ENCODE assay signal across 8 cellular contexts in genomic region chr11:134360050-134360835, GRCh38. TPM values are rescaled to one million over a fixed set of nuclear protein-coding genes. Genes with fewer than 3 reads are reported as not detected.
A peak's percentile ranks its signal among the peaks of the same experiment; 100 is the strongest.
DNase-seq lines count a peak whose midpoint lies in the region; ATAC-seq and TF ChIP-seq lines count a peak whose summit lies in the region.

No MANE protein-coding gene starts in this region.

- peak; percentile 75 for ATAC-seq in GM19455 (IDR thresholded peaks at IDR 0.05; ENCODE audit: unreplicated experiment)

- H3K9me3 ChIP-seq in BLaER1 treated with 17β-estradiol and CSF1 and Interleukin-3, amounts not matched to agents 10 nM and 100 nM (replicated peaks in 1 of 11), result no peaks in the 10 kb centered on the region
- H3K9me3 ChIP-seq in SJCRH30 (replicated peaks) (no peaks in the 10 kb centered on the region), ovary (no peaks in the 10 kb centered on the region), tibial artery (no peaks in the 10 kb centered on the region)

- intact Hi-C loops in ovary (cut with DNase I) (no loop called here), tibial artery (cut with DNase I; ENCODE audit: low total_unique reads) (no loop called here)

- TF ChIP-seq EP300 in ovary (IDR thresholded peaks at IDR 0.05), result no peak

- H4K20me1 ChIP-seq in BLaER1 treated with 17β-estradiol and CSF1 and Interleukin-3, amounts not matched to agents 10 nM and 100 nM, result peaks cover 0 to 60% (median 23%) of the 10 kb centered on the region in 11 experiments; a peak in 16 of 22 replicates

- no peak overlapping the region for H3K4me3 ChIP-seq in BLaER1 treated with 17β-estradiol and CSF1 and Interleukin-3, amounts not matched to agents 10 nM and 100 nM
- H3K4me3 ChIP-seq in SJCRH30 (no peak overlapping the region), ovary (no peak overlapping the region), tibial artery (no peak overlapping the region)

- H3K27ac ChIP-seq in BLaER1 treated with 17β-estradiol and CSF1 and Interleukin-3, amounts not matched to agents 10 nM and 100 nM, result no peak overlapping the region
- no peak overlapping the region for H3K27ac ChIP-seq in SJCRH30
- no peak overlapping the region for H3K27ac ChIP-seq in ovary
- no peak overlapping the region for H3K27ac ChIP-seq in tibial artery

- H3K9ac ChIP-seq in BLaER1 treated with 17β-estradiol and CSF1 and Interleukin-3, amounts not matched to agents 10 nM and 100 nM, result no peak overlapping the region

- 25 to 29% (median 28%) methylated on average over 30 of the region's 30 CpGs for WGBS in ovary, 3 donors

- H3K4me1 ChIP-seq in BLaER1 treated with 17β-estradiol and CSF1 and Interleukin-3, amounts not matched to agents 10 nM and 100 nM, result peaks cover 5 to 50% (median 37%) of the 10 kb centered on the region in 10 experiments
- no peaks in the 10 kb centered on the region for H3K4me1 ChIP-seq in SJCRH30
- no peaks in the 10 kb centered on the region for H3K4me1 ChIP-seq in ovary (ENCODE audit: insufficient read depth)
- no peaks in the 10 kb centered on the region for H3K4me1 ChIP-seq in tibial artery

- H3K27me3 ChIP-seq in BLaER1 treated with 17β-estradiol and CSF1 and Interleukin-3, amounts not matched to agents 10 nM and 100 nM, result peaks cover 0 to 38% (median 15%) of the 10 kb centered on the region in 11 experiments; a peak in 15 of 22 replicates
- peaks cover 11% of the 10 kb centered on the region for H3K27me3 ChIP-seq in SJCRH30
- H3K27me3 ChIP-seq in ovary, result no peaks in the 10 kb centered on the region
- peaks cover 0 to 7% of the 10 kb centered on the region in 2 donors for H3K27me3 ChIP-seq in tibial artery

- peak; percentile 78 for DNase-seq in HT1080 (ENCODE audit: low read depth)
- DNase-seq in SJCRH30, result peak; percentile 74 to 84
- peak; percentile 58 for DNase-seq in activated gamma-delta T cell (lab: John Stamatoyannopoulos, UW)
- DNase-seq in germinal center (ENCODE audit: low spot score), result peak; percentile 62
- DNase-seq in ovary, result peak; percentile 45 to 84 (median 54)
- DNase-seq in tibial artery, result peak; percentile 57 to 74

- H3K36me3 ChIP-seq in BLaER1 treated with 17β-estradiol and CSF1 and Interleukin-3, amounts not matched to agents 10 nM and 100 nM, result no peaks in the 10 kb centered on the region
- H3K36me3 ChIP-seq in SJCRH30 (no peaks in the 10 kb centered on the region), ovary (no peaks in the 10 kb centered on the region), tibial artery (no peaks in the 10 kb centered on the region)

- TF ChIP-seq POLR2A in ovary (IDR thresholded peaks at IDR 0.05), result no peak

- TF ChIP-seq CTCF in ovary (IDR thresholded peaks at IDR 0.05) (peak; percentile 14 to 45 (median 19)), tibial artery (IDR thresholded peaks at IDR 0.05) (peak; percentile 58 to 63)

- H3K4me2 ChIP-seq in BLaER1 treated with 17β-estradiol and CSF1 and Interleukin-3, amounts not matched to agents 10 nM and 100 nM, result peak overlapping the region in 8 of 11 experiments; percentile 7 to 69 (median 36); a peak in 9 of 22 replicates

RNA-seq across cellular contexts. Expression of gene GLB1L2, which starts 28.5 kb away (rescaled TPM):
- under 0.01 and 0.34 TPM in 2 replicates for total RNA-seq in HT1080 (2014; rRNA removed; shearing (Covaris generic))
- polyA plus RNA-seq in HT1080 (2015; cell fraction: cytosol; rRNA removed), result 0.05 and 0.19 TPM in 2 replicates
- polyA plus RNA-seq in HT1080 (2015; cell fraction: nucleus; rRNA removed), result 0.33 and 0.39 TPM in 2 replicates
- total RNA-seq in SJCRH30 (2014; rRNA removed; shearing (Covaris generic)), result not detected in 2 replicates
- 10 to 100 TPM in 6 of 7 donors, 1 to 10 TPM in 1; 9.8 to 21.6 (median 15.6) TPM for total RNA-seq in ovary
- polyA plus RNA-seq in ovary, result 10 to 100 TPM; 15.3 to 24.6 TPM

RNA-seq across cellular contexts. Expression of gene B3GAT1, which starts 51.8 kb away (rescaled TPM):
- total RNA-seq in HT1080 (2014; rRNA removed; shearing (Covaris generic)), result 0.23 and 0.45 TPM in 2 replicates
- 0.20 and 0.53 TPM in 2 replicates for polyA plus RNA-seq in HT1080 (2015; cell fraction: cytosol; rRNA removed)
- polyA plus RNA-seq in HT1080 (2015; cell fraction: nucleus; rRNA removed), result 0.11 and 0.29 TPM in 2 replicates
- total RNA-seq in SJCRH30 (2014; rRNA removed; shearing (Covaris generic)), result not detected in 2 replicates
- 1 to 10 TPM in 2 of 7 donors, under 1 TPM in 5; 0.18 to 1.4 (median 0.48) TPM for total RNA-seq in ovary
- polyA plus RNA-seq in ovary, result under 1 TPM; 0.11 to 0.23 TPM
